ENCODE assay signal across 8 cellular contexts in genomic region chr17:751269-752001, GRCh38. TPM values are rescaled to one million over a fixed set of nuclear protein-coding genes. Genes with fewer than 3 reads are reported as not detected.
DNase-seq lines count a peak whose midpoint lies in the region; ATAC-seq and TF ChIP-seq lines count a peak whose summit lies in the region.

No MANE protein-coding gene starts in this region.

- no peak for TF ChIP-seq POLR2A in sigmoid colon (IDR thresholded peaks at IDR 0.05)

- H3K4me3 ChIP-seq in A673 (ENCODE audit: low read depth, low read length, poor library complexity, severe bottlenecking) (peak overlapping the region; percentile 80), sigmoid colon (peak overlapping the region; percentile 64 to 95 (median 76))

- peak overlapping the region; percentile 99 for H3K27ac Mint-ChIP-seq in activated naive CD8-positive, alpha-beta T cell

- peak overlapping the region; percentile 99 for H3K4me3 Mint-ChIP-seq in activated naive CD8-positive, alpha-beta T cell

- peaks cover 36% of the 10 kb centered on the region for H3K4me1 Mint-ChIP-seq in activated naive CD8-positive, alpha-beta T cell (ENCODE audit: low read depth)

- ATAC-seq in GM18868 (IDR thresholded peaks at IDR 0.05; ENCODE audit: unreplicated experiment) (peak; percentile 17), HG03097 (IDR thresholded peaks at IDR 0.05; ENCODE audit: low FRiP score, unreplicated experiment) (peak; percentile 27), left ventricle myocardium superior (peak; percentile 17)

- intact Hi-C loops in A673 (cut with micrococcal nuclease; ENCODE audit: unreplicated experiment), result no loop called here
- intact Hi-C loops in left ventricle myocardium superior (cut with micrococcal nuclease), result no loop called here
- intact Hi-C loops in sigmoid colon (cut with DNase I), result loop anchor here (5.0 kb wide), 1 partner anchor 34 kb away; no protein-coding TSS in a partner anchor

- H3K27me3 ChIP-seq in A673 (replicated peaks; ENCODE audit: insufficient read depth, low read depth, low read length, poor library complexity) (no peaks in the 10 kb centered on the region), sigmoid colon (no peaks in the 10 kb centered on the region)

- H3K4me1 ChIP-seq in A673 (ENCODE audit: insufficient read depth, low read length, poor library complexity, severe bottlenecking) (peaks cover 5% of the 10 kb centered on the region), sigmoid colon (peaks cover 0 to 26% (median 19%) of the 10 kb centered on the region in 4 donors)

- no peaks in the 10 kb centered on the region for H3K9me3 Mint-ChIP-seq in activated naive CD8-positive, alpha-beta T cell (ENCODE audit: low read depth)

- POLR2A ChIA-PET in A673 (lab: Charles Lee; ENCODE audit: low non-redundant PET), result interaction anchor here (0.5 kb wide), 1 partner anchor 329 kb away, joined by 3 read pairs; no protein-coding TSS in a partner anchor

- H3K9me3 ChIP-seq in A673 (ENCODE audit: low read depth, low read length, poor library complexity, severe bottlenecking), result no peaks in the 10 kb centered on the region
- H3K9me3 ChIP-seq in sigmoid colon, result no peaks in the 10 kb centered on the region

- CTCF ChIA-PET in A673 (lab: Charles Lee), result interaction anchor here (0.6 to 1.2 kb wide), 3 partner anchors 214 to 245 kb away, joined by 3 to 6 read pairs (median 4); partner anchors contain the start of gene TIMM22

- TF ChIP-seq CTCF in A673 (conservative IDR thresholded peaks at IDR 0.05; ENCODE audit: low read depth, low read length), result no peak
- no peak for TF ChIP-seq CTCF in sigmoid colon (IDR thresholded peaks at IDR 0.05)

- WGBS in sigmoid colon, 2 donors, result 1% methylated on average over 49 of the region's 49 CpGs

- DNase-seq in A673 (ENCODE audit: low spot score) (peak; percentile 66), RPMI8226 (peak; percentile 39), left ventricle myocardium superior (peak; percentile 52), sigmoid colon (peak; percentile 72), NCI-H1105 (lab: John Stamatoyannopoulos, UW) (no peak)

- peak overlapping the region; percentile 96 for H3K27ac ChIP-seq in A673 (ENCODE audit: low read depth, low read length, poor library complexity, severe bottlenecking)
- peak overlapping the region; percentile 84 to 91 (median 87) for H3K27ac ChIP-seq in sigmoid colon

- H3K36me3 ChIP-seq in A673 (ENCODE audit: insufficient read depth, low read length, poor library complexity, severe bottlenecking) (peaks cover 20% of the 10 kb centered on the region), sigmoid colon (peaks cover 0 to 14% (median 9%) of the 10 kb centered on the region in 4 donors)

- peaks cover 13% of the 10 kb centered on the region for H3K36me3 Mint-ChIP-seq in activated naive CD8-positive, alpha-beta T cell

- TSS peak; percentile 41 for BruUV-seq in A673 (replicated peaks; lab: Mats Ljungman, UMichigan)

- H3K27me3 Mint-ChIP-seq in activated naive CD8-positive, alpha-beta T cell, result no peaks in the 10 kb centered on the region

- TF ChIP-seq EP300 in sigmoid colon (IDR thresholded peaks at IDR 0.05), result no peak

RNA-seq across cellular contexts. Expression of gene GEMIN4, which starts 0.6 kb away (rescaled TPM):
- total RNA-seq in A673 (2021), result 58.7 and 66.3 TPM in 2 replicates
- 14.1 TPM for total RNA-seq in left ventricle myocardium superior
- 10 to 100 TPM; 11.4 to 19.4 (median 15.7) TPM for total RNA-seq in sigmoid colon
- 10 to 100 TPM in 1 of 3 donors, 1 to 10 TPM in 2; 3.0 to 14.8 (median 4.9) TPM for polyA plus RNA-seq in sigmoid colon

RNA-seq across cellular contexts. Expression of gene TLCD3A, which starts 19.0 kb away (rescaled TPM):
- total RNA-seq in A673 (2021), result 38.7 and 49.2 TPM in 2 replicates
- 2.3 TPM for total RNA-seq in left ventricle myocardium superior
- 1 to 10 TPM; 2.6 to 9.4 (median 3.5) TPM for total RNA-seq in sigmoid colon
- 10 to 100 TPM in 1 of 3 donors, 1 to 10 TPM in 2; 1.8 to 10.3 (median 4.8) TPM for polyA plus RNA-seq in sigmoid colon

RNA-seq across cellular contexts. Expression of gene GLOD4, which starts 30.6 kb away (rescaled TPM):
- total RNA-seq in A673 (2021), result 110 and 122 TPM in 2 replicates
- total RNA-seq in left ventricle myocardium superior, result 29.9 TPM
- 10 to 100 TPM; 28.8 to 42.7 (median 35.7) TPM for total RNA-seq in sigmoid colon
- polyA plus RNA-seq in sigmoid colon, result 10 to 100 TPM; 56.1 to 85.5 (median 79.3) TPM

RNA-seq across cellular contexts. Expression of gene MRM3, which starts 30.7 kb away (rescaled TPM):
- total RNA-seq in A673 (2021) (38.5 and 39.5 TPM in 2 replicates), left ventricle myocardium superior (22.4 TPM), sigmoid colon (10 to 100 TPM; 11.0 to 22.4 (median 18.0) TPM)
- polyA plus RNA-seq in sigmoid colon, result 10 to 100 TPM; 10.4 to 17.4 (median 11.4) TPM

RNA-seq across cellular contexts. Expression of gene VPS53, which starts 36.8 kb away (rescaled TPM):
- total RNA-seq in A673 (2021), result 80.0 and 92.3 TPM in 2 replicates
- total RNA-seq in left ventricle myocardium superior, result 35.4 TPM
- total RNA-seq in sigmoid colon, result 10 to 100 TPM; 15.3 to 28.5 (median 23.5) TPM
- polyA plus RNA-seq in sigmoid colon, result 10 to 100 TPM in 2 of 3 donors, 1 to 10 TPM in 1; 4.6 to 20.8 (median 10.2) TPM
